Comparison of ENCODE assay signal across 20 cellular contexts in genomic region chr2:176124358-176125214, GRCh38. TPM values are rescaled to one million over a fixed set of nuclear protein-coding genes. Genes with fewer than 3 reads are reported as not detected.
DNase-seq lines count a peak whose midpoint lies in the region; ATAC-seq and TF ChIP-seq lines count a peak whose summit lies in the region.
"Had no signal": no experiment of that assay in that cellular context is flagged by ENCODE, and none has a peak within 500 bp of the region (broad histone marks: within the 10 kb centered on the region; RNA-seq: fewer than 3 reads in every experiment).

No MANE protein-coding gene starts in this region.

- H3K9me3 ChIP-seq in adipocyte (ENCODE audit: control insufficient read depth, low read length) (no peaks in the 10 kb centered on the region), muscle layer of colon (ENCODE audit: low read length) (no peaks in the 10 kb centered on the region), testis (no peaks in the 10 kb centered on the region)
- H3K9me3 ChIP-seq: ascending aorta, gastroesophageal sphincter, lower lobe of right lung, upper lobe of right lung had no signal

- intact Hi-C loops in testis (cut with DNase I; ENCODE audit: low total_unique reads) = loop anchor here (10.0 kb wide), 1 partner anchor 1030 kb away; no protein-coding TSS in a partner anchor

- TF ChIP-seq POLR2A in testis (IDR thresholded peaks at IDR 0.05) = no peak

- H3K27ac ChIP-seq in muscle layer of colon (ENCODE audit: low read depth, low read length) = peak overlapping the region; percentile 75
- peak overlapping the region; percentile 95 to 98 for H3K27ac ChIP-seq in testis
- H3K27ac ChIP-seq: ascending aorta, gastroesophageal sphincter, lower lobe of right lung, upper lobe of right lung had no signal

- peak overlapping the region; percentile 25 for H3K9ac ChIP-seq in adipocyte (ENCODE audit: low read length)
- peak overlapping the region; percentile 29 for H3K9ac ChIP-seq in muscle layer of colon (ENCODE audit: low read length)

- no peaks in the 10 kb centered on the region for H3K36me3 Mint-ChIP-seq in activated T-cell treated with anti-CD3 and anti-CD28 coated beads, Interleukin-2, amount 50 U/mL, for 24 hours (ENCODE audit: low read depth)
- H3K36me3 Mint-ChIP-seq: naive thymus-derived CD4-positive, alpha-beta T cell had no signal

- no peaks in the 10 kb centered on the region for H3K36me3 ChIP-seq in adipocyte (ENCODE audit: control insufficient read depth, insufficient read depth, low read length, severe bottlenecking)
- no peaks in the 10 kb centered on the region for H3K36me3 ChIP-seq in muscle layer of colon (ENCODE audit: insufficient read depth, low read length)
- no peaks in the 10 kb centered on the region for H3K36me3 ChIP-seq in testis (ENCODE audit: low read depth, missing control alignments)
- H3K36me3 ChIP-seq: ascending aorta, gastroesophageal sphincter, lower lobe of right lung, upper lobe of right lung had no signal

- H3K4me3 ChIP-seq in adipocyte (ENCODE audit: low read length) (no peak overlapping the region), muscle layer of colon (ENCODE audit: low read depth in 1 of 2, low read length in 2 of 2) (peak overlapping the region in 1 of 2 donors; percentile 84), testis (peak overlapping the region; percentile 76 to 78)
- H3K4me3 ChIP-seq: ascending aorta, lower lobe of right lung, upper lobe of right lung had no signal

- peaks cover 22% of the 10 kb centered on the region for H3K4me1 Mint-ChIP-seq in activated T-cell treated with anti-CD3 and anti-CD28 coated beads, Interleukin-2, amount 50 U/mL, for 24 hours (ENCODE audit: low read depth)

- no peak for TF ChIP-seq CTCF in testis (IDR thresholded peaks at IDR 0.05)

- ATAC-seq in HG03159 (IDR thresholded peaks at IDR 0.05; ENCODE audit: unreplicated experiment) (no peak), GM21529 (IDR thresholded peaks at IDR 0.05; ENCODE audit: unreplicated experiment) (no peak), GM21526 (IDR thresholded peaks at IDR 0.05; ENCODE audit: low FRiP score, unreplicated experiment) (no peak)
- ATAC-seq: gastroesophageal sphincter; lower lobe of right lung; naive thymus-derived CD4-positive, alpha-beta T cell; upper lobe of right lung had no signal

- H3K27me3 Mint-ChIP-seq in activated T-cell treated with anti-CD3 and anti-CD28 coated beads, Interleukin-2, amount 50 U/mL, for 24 hours = peaks cover 91% of the 10 kb centered on the region

- peak overlapping the region; percentile 11 for H3K27ac Mint-ChIP-seq in activated T-cell treated with anti-CD3 and anti-CD28 coated beads, Interleukin-2, amount 50 U/mL, for 24 hours

- no peaks in the 10 kb centered on the region for H3K9me3 Mint-ChIP-seq in activated T-cell treated with anti-CD3 and anti-CD28 coated beads, Interleukin-2, amount 50 U/mL, for 24 hours

- H3K4me1 ChIP-seq in adipocyte (ENCODE audit: control insufficient read depth, insufficient read depth, low read length) (peaks cover 14% of the 10 kb centered on the region), muscle layer of colon (ENCODE audit: insufficient read depth, low read length) (peaks cover 23% of the 10 kb centered on the region), testis (peaks cover 12% of the 10 kb centered on the region)

- H3K27me3 ChIP-seq in adipocyte (replicated peaks; ENCODE audit: control insufficient read depth, insufficient read depth, low read length) (peaks cover 22% of the 10 kb centered on the region), muscle layer of colon (ENCODE audit: control insufficient read depth in 1 of 2, insufficient read depth in 2 of 2, low read length in 2 of 2) (peaks cover 4 to 23% of the 10 kb centered on the region in 2 donors), testis (no peaks in the 10 kb centered on the region)

- H3K4me3 Mint-ChIP-seq in activated T-cell treated with anti-CD3 and anti-CD28 coated beads, Interleukin-2, amount 50 U/mL, for 24 hours = no peak overlapping the region

- WGBS in testis, 2 donors = 25 to 33% methylated on average over 5 to 28 of the region's 28 CpGs

- DNase-seq in activated T-cell treated with anti-CD3 and anti-CD28 coated beads, Interleukin-2, amount 50 U/mL, for 24 hours = no peak
- DNase-seq in activated T-cell treated with anti-CD3 and anti-CD28 coated beads, Interleukin-2, amount 50 U/mL, for 1 hour = no peak
- DNase-seq in adipocyte (ENCODE audit: low read depth) (no peak), testis (peak; percentile 11)
- DNase-seq: activated CD4-positive, alpha-beta T cell treated with anti-CD3 and anti-CD28 coated beads, Interleukin-2, amount 50 U/mL, for 48 hours; DND-41; lower lobe of right lung; NCI-H2227 treated with DMSO at 0.1 percent for 48 hours; RPMI8226; stimulated activated naive CD4-positive, alpha-beta T cell treated with Interleukin-2 at 50 U/mL for 16 hours; upper lobe of right lung had no signal

RNA-seq across cellular contexts. Expression of gene HOXD9, which starts 2.1 kb away (rescaled TPM):
- total RNA-seq in testis = 10 to 100 TPM; 15.7 to 21.2 TPM
- polyA plus RNA-seq in testis (ENCODE audit: insufficient read depth, low read depth, low replicate concordance) = 8.2 TPM
- total RNA-seq: ascending aorta; naive thymus-derived CD4-positive, alpha-beta T cell had no signal
- polyA plus RNA-seq: naive thymus-derived CD4-positive, alpha-beta T cell had no signal

RNA-seq across cellular contexts. Expression of gene HOXD8, which starts 4.9 kb away (rescaled TPM):
- total RNA-seq in testis = 10 to 100 TPM; 39.8 to 41.2 TPM
- 36.6 TPM for polyA plus RNA-seq in testis (ENCODE audit: insufficient read depth, low read depth, low replicate concordance)
- total RNA-seq: naive thymus-derived CD4-positive, alpha-beta T cell had no signal
- polyA plus RNA-seq: naive thymus-derived CD4-positive, alpha-beta T cell had no signal

RNA-seq across cellular contexts. Expression of gene HOXD10, which starts 8.0 kb away (rescaled TPM):
- 1 to 10 TPM; 2.7 to 3.3 TPM for total RNA-seq in testis
- 0.92 TPM for polyA plus RNA-seq in testis (ENCODE audit: insufficient read depth, low read depth, low replicate concordance)
- total RNA-seq: ascending aorta; endothelial cell of umbilical vein; lower lobe of right lung; naive thymus-derived CD4-positive, alpha-beta T cell had no signal
- polyA plus RNA-seq: endothelial cell of umbilical vein; naive thymus-derived CD4-positive, alpha-beta T cell had no signal

RNA-seq across cellular contexts. Expression of gene HOXD11, which starts 17.5 kb away (rescaled TPM):
- 1 to 10 TPM in 1 of 2 donors, under 1 TPM in 1; 0.62 to 1.7 TPM for total RNA-seq in testis
- polyA plus RNA-seq in testis (ENCODE audit: insufficient read depth, low read depth, low replicate concordance) = 0.29 TPM
- total RNA-seq: ascending aorta; endothelial cell of umbilical vein; gastroesophageal sphincter; lower lobe of right lung; naive thymus-derived CD4-positive, alpha-beta T cell; upper lobe of right lung had no signal
- polyA plus RNA-seq: endothelial cell of umbilical vein; naive thymus-derived CD4-positive, alpha-beta T cell had no signal

RNA-seq across cellular contexts. Expression of gene HOXD12, which starts 25.0 kb away (rescaled TPM):
- not detected for total RNA-seq in testis
- not detected for polyA plus RNA-seq in testis (ENCODE audit: insufficient read depth, low read depth, low replicate concordance)
- total RNA-seq: ascending aorta; endothelial cell of umbilical vein; gastroesophageal sphincter; lower lobe of right lung; naive thymus-derived CD4-positive, alpha-beta T cell; renal cortical epithelial cell; upper lobe of right lung had no signal
- polyA plus RNA-seq: endothelial cell of umbilical vein; naive thymus-derived CD4-positive, alpha-beta T cell had no signal
